In the genomic region with DNA sequence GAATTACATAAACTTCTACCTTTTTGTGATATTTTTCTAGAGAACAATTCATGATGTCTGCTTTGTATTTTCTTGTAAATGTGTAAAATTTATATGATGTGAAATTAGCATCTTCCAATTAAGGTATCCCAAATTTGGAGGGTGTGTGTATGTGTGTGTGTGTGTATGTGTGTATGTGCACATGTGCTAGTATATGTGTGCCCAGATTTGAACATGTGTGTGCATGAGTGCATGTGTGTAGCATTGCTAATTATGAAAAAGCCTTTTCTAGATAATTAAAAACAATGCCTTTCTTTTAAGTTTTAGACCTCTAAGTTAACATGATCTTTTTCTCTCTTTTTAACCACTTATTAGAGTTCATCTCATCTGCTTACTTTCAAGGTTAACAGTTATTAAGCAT, we compare ENCODE assay signal across 7 cellular contexts.
"Had no signal": no experiment of that assay in that cellular context is flagged by ENCODE, and none has a peak within 500 bp of the region (broad histone marks: within the 10 kb centered on the region; RNA-seq: fewer than 3 reads in every experiment).

No MANE protein-coding gene starts in this region.

- DNase-seq: IMR-90, KBM-7, KG1 had no signal

- ATAC-seq: K562 had no signal

- H3K4me2 ChIP-seq: KMS-11 had no signal

- H3K9ac ChIP-seq: KMS-11 had no signal

- H3K27ac ChIP-seq: HL-60, KMS-11 had no signal

- H3K4me3 ChIP-seq: K562 had no signal

- FAIRE-seq: HTR-8/SVneo, K562 had no signal
